ENCODE assay signal across 9 cellular contexts in the genomic region with DNA sequence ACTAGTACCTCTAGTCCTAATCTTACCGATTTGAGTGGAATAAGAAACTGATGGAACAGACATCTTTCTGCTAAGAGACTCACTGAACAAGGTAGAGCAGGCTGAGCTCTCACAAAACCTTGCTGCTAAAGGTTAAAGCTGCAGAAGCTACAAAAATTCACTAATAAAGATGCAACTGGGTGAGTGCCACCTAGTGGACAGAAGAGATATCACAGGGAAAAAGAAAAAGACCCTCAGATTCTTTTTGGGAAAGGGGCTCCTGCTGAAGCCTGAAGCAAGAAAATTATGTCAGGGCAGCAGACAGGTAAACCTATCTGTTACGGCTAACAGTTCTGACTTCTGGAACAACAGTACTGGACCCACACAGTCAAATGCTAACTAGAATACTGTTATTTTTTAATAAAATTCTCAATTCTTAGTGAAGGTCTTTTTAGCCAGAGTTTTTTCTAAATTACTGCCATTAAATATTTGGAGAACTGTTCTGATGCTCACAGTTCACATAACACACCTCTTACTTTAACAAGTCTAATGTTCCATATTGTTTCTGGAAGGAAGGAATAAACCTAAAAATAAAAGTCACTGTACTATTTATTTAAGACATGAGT. TPM values are rescaled to one million over a fixed set of nuclear protein-coding genes. Genes with fewer than 3 reads are reported as not detected.
DNase-seq lines count a peak whose midpoint lies in the region; ATAC-seq, FAIRE-seq and TF ChIP-seq lines count a peak whose summit lies in the region.
"Had no signal": no experiment of that assay in that cellular context is flagged by ENCODE, and none has a peak within 500 bp of the region (broad histone marks: within the 10 kb centered on the region; RNA-seq: fewer than 3 reads in every experiment).

No MANE protein-coding gene starts in this region.

- H3K4me1 ChIP-seq in adrenal gland (replicated peaks in 1 of 2) = peaks cover 0 to 9% of the 10 kb centered on the region in 2 donors
- peaks cover 0 to 27% (median 15%) of the 10 kb centered on the region in 4 donors for H3K4me1 ChIP-seq in liver (ENCODE audit: control insufficient read depth in 4 of 4, insufficient read depth in 4 of 4, low read length in 3 of 4)

- TF ChIP-seq CTCF in adrenal gland (IDR thresholded peaks at IDR 0.05) (peak; percentile 56 to 93 (median 68)), liver (IDR thresholded peaks at IDR 0.05; ENCODE audit: low read depth, low read length, missing input control) (peak; percentile 64)

- H3K9me3 ChIP-seq in adrenal gland (replicated peaks in 1 of 3) = no peaks in the 10 kb centered on the region
- H3K9me3 ChIP-seq in liver (ENCODE audit: control insufficient read depth in 4 of 4, low read length in 3 of 4) = no peaks in the 10 kb centered on the region

- H3K36me3 Mint-ChIP-seq in activated CD4-positive, alpha-beta T cell treated with anti-CD3 and anti-CD28 coated beads for 36 hours (ENCODE audit: low read depth) = peaks cover 53% of the 10 kb centered on the region

- CTCF ChIA-PET in activated CD4-positive, alpha-beta T cell treated with anti-CD3 and anti-CD28 coated beads for 36 hours (lab: Charles Lee) = interaction anchor here (0.6 to 7.0 kb wide), 37 partner anchors 9 to 434 kb away, joined by 3 to 86 read pairs (median 5); a partner anchor contains a TSS

- no peaks in the 10 kb centered on the region for H3K27me3 Mint-ChIP-seq in activated CD4-positive, alpha-beta T cell treated with anti-CD3 and anti-CD28 coated beads for 36 hours
- H3K27me3 Mint-ChIP-seq: IgD-negative memory B cell had no signal

- H3K27ac ChIP-seq in adrenal gland (no peak overlapping the region), liver (ENCODE audit: low read depth in 1 of 2, low read length in 2 of 2) (no peak overlapping the region)

- FAIRE-seq in H54 (lab: Jason Lieb, UNC) = peak; percentile 58

- H3K27ac Mint-ChIP-seq in activated CD4-positive, alpha-beta T cell treated with anti-CD3 and anti-CD28 coated beads for 36 hours = no peak overlapping the region

- intact Hi-C loops in adrenal gland (cut with DNase I) = loop anchor here in 1 of 2 donors (10.0 kb wide), 1 partner anchor 153 kb away; a partner anchor contains a TSS
- intact Hi-C loops in activated CD4-positive, alpha-beta T cell treated with anti-CD3 and anti-CD28 coated beads for 36 hours (cut with DNase I, micrococcal nuclease) = no loop called here

- WGBS in adrenal gland, 4 donors = 29 to 46% (median 37%) methylated on average over 2 of the region's 2 CpGs
- 46% methylated on average over 2 of the region's 2 CpGs for WGBS in liver

- peak; percentile 41 to 65 for TF ChIP-seq RAD21 in liver (IDR thresholded peaks at IDR 0.05)

- POLR2A ChIA-PET in activated CD4-positive, alpha-beta T cell treated with anti-CD3 and anti-CD28 coated beads for 36 hours (lab: Charles Lee) = no interaction called here

- DNase-seq in CD1c-positive myeloid dendritic cell (ENCODE audit: extremely low spot score) (peak; percentile 37), H54 (ENCODE audit: insufficient read length, low spot score) (no peak), adrenal gland (no peak), HK-2 (ENCODE audit: unreplicated experiment) (no peak), NCI-H524 treated with DMSO at 0.1 percent for 48 hours (lab: John Stamatoyannopoulos, UW) (no peak)
- no peak for DNase-seq in activated CD4-positive, alpha-beta T cell treated with anti-CD3 and anti-CD28 coated beads for 36 hours

- H3K9ac ChIP-seq in liver (ENCODE audit: low read depth in 1 of 2, low read length in 2 of 2) = no peak overlapping the region

- H3K4me3 Mint-ChIP-seq in activated CD4-positive, alpha-beta T cell treated with anti-CD3 and anti-CD28 coated beads for 36 hours = no peak overlapping the region
- H3K4me3 Mint-ChIP-seq: IgD-negative memory B cell had no signal

- H3K27me3 ChIP-seq in adrenal gland = no peaks in the 10 kb centered on the region
- no peaks in the 10 kb centered on the region for H3K27me3 ChIP-seq in liver (ENCODE audit: control insufficient read depth in 4 of 4, insufficient read depth in 4 of 4, low read length in 3 of 4)

- peaks cover 0 to 19% of the 10 kb centered on the region in 2 donors for H3K36me3 ChIP-seq in adrenal gland (replicated peaks in 1 of 2)
- H3K36me3 ChIP-seq in liver (ENCODE audit: control insufficient read depth in 4 of 4, insufficient read depth in 3 of 4, low read depth in 1 of 4, low read length in 3 of 4) = peaks cover 4 to 49% (median 32%) of the 10 kb centered on the region in 4 donors

- no peaks in the 10 kb centered on the region for H3K9me3 Mint-ChIP-seq in activated CD4-positive, alpha-beta T cell treated with anti-CD3 and anti-CD28 coated beads for 36 hours (ENCODE audit: low read depth)
- H3K9me3 Mint-ChIP-seq: IgD-negative memory B cell had no signal

- no peak for ATAC-seq in GM18867 (IDR thresholded peaks at IDR 0.05; ENCODE audit: unreplicated experiment)
- no peak for ATAC-seq in activated CD4-positive, alpha-beta T cell treated with anti-CD3 and anti-CD28 coated beads for 36 hours

- TF ChIP-seq POLR2A in H54 (IDR thresholded peaks at IDR 0.05; ENCODE audit: low read depth, low read length) = no peak
- no peak for TF ChIP-seq POLR2A in adrenal gland (IDR thresholded peaks at IDR 0.05)

- H3K4me3 ChIP-seq in adrenal gland (no peak overlapping the region), liver (ENCODE audit: low read depth in 1 of 3, low read length in 3 of 3) (no peak overlapping the region)

- H3K4me1 Mint-ChIP-seq in activated CD4-positive, alpha-beta T cell treated with anti-CD3 and anti-CD28 coated beads for 36 hours = peaks cover 30% of the 10 kb centered on the region

TF ChIP-seq in liver, 16 proteins besides CTCF, POLR2A, EP300 and RAD21:
- TF ChIP-seq SP1 (IDR thresholded peaks at IDR 0.05) = no peak
- TF ChIP-seq TAF1 (conservative IDR thresholded peaks at IDR 0.05) = no peak
- TF ChIP-seq NR2F2 (IDR thresholded peaks at IDR 0.05) = no peak
- no peak for TF ChIP-seq GABPA (IDR thresholded peaks at IDR 0.05 in 1 of 2, conservative IDR thresholded peaks at IDR 0.05 in 1 of 2)
- TF ChIP-seq EGR1 (IDR thresholded peaks at IDR 0.05; ENCODE audit: low read depth in 2 of 2) = no peak
- no peak for TF ChIP-seq YY1 (IDR thresholded peaks at IDR 0.05)
- TF ChIP-seq RXRA (IDR thresholded peaks at IDR 0.05) = no peak
- TF ChIP-seq, protein P1, sequence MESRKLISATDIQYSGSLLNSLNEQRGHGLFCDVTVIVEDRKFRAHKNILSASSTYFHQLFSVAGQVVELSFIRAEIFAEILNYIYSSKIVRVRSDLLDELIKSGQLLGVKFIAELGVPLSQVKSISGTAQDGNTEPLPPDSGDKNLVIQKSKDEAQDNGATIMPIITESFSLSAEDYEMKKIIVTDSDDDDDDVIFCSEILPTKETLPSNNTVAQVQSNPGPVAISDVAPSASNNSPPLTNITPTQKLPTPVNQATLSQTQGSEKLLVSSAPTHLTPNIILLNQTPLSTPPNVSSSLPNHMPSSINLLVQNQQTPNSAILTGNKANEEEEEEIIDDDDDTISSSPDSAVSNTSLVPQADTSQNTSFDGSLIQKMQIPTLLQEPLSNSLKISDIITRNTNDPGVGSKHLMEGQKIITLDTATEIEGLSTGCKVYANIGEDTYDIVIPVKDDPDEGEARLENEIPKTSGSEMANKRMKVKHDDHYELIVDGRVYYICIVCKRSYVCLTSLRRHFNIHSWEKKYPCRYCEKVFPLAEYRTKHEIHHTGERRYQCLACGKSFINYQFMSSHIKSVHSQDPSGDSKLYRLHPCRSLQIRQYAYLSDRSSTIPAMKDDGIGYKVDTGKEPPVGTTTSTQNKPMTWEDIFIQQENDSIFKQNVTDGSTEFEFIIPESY (IDR thresholded peaks at IDR 0.05) = no peak
- TF ChIP-seq, protein P2, sequence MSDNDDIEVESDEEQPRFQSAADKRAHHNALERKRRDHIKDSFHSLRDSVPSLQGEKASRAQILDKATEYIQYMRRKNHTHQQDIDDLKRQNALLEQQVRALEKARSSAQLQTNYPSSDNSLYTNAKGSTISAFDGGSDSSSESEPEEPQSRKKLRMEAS (IDR thresholded peaks at IDR 0.05) = no peak
- TF ChIP-seq HNF4A (conservative IDR thresholded peaks at IDR 0.05) = no peak

RNA-seq across cellular contexts. Expression of a gene that starts 51.2 kb away (rescaled TPM):
- total RNA-seq in adrenal gland = 10 to 100 TPM; 44.2 to 91.2 (median 59.0) TPM
- 10 to 100 TPM; 30.4 to 35.3 (median 35.0) TPM for polyA plus RNA-seq in adrenal gland
- total RNA-seq in liver = 10 to 100 TPM; 51.5 to 73.9 TPM
- 10 to 100 TPM; 67.8 to 74.7 TPM for polyA plus RNA-seq in liver
- 100 to 1,000 TPM; 185 to 212 TPM for total RNA-seq in activated CD4-positive, alpha-beta T cell treated with anti-CD3 and anti-CD28 coated beads for 36 hours
